8 cellular contexts compared by ENCODE assay signal in the genomic region with DNA sequence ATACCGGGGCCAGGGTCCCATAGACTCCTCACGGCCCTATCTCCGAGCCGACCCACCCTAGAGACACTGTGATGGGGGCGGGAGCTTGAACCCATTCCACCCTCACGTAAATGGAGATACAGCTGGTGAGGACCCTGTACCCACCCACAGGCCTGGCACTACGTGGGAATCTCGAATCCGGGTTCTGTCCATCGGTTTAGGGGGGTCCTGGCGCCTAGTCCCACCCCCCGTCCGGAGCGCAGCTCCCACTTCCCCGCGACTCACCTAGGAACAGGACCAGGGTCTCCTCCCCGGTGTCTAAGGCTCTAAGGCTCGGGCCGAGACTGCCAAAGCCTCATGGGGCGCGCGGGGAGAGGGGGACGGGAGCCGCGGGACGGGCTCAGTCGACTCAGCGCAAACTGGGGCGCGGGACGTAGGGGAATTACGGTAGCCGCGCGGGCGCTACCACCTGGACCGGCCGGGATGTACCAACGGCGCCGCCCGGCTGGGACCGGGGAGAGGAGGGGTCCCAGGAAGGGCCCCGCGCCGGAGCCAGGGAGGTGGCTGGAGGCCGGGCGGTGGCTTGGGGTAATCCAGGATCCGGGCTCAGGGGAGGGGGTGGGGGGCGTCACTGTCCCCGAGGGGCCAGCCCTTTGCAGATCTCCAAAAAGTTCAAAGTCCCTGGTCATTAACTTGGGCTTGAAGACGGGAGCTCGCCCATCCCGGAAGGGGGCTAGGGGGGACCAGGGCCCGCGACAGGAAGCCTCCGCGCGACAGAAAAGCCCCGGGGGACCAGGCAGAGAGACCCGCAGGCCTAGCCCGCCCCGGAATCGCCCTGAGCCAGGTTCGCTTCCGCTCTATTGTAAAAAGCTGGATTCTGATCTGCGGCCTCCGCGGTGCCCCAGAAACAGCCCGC. TPM values are rescaled to one million over a fixed set of nuclear protein-coding genes. Genes with fewer than 3 reads are reported as not detected.
DNase-seq lines count a peak whose midpoint lies in the region; ATAC-seq, FAIRE-seq and TF ChIP-seq lines count a peak whose summit lies in the region.

No MANE protein-coding gene starts in this region.

- POLR2A ChIA-PET in SK-N-SH (lab: Yijun Ruan, JAX) = interaction anchor here (0.7 to 2.1 kb wide), 5 partner anchors 12 to 295 kb away, joined by 3 to 6 read pairs (median 3); a partner anchor contains a TSS

- H3K27me3 ChIP-seq in SK-N-SH (ENCODE audit: insufficient read depth) = no peaks in the 10 kb centered on the region
- H3K27me3 ChIP-seq in astrocyte (ENCODE audit: insufficient read depth, low read length) = no peaks in the 10 kb centered on the region

- TF ChIP-seq RAD21 in SK-N-SH (IDR thresholded peaks at IDR 0.05; ENCODE audit: low read length) = no peak

- no peaks in the 10 kb centered on the region for H3K9me3 Mint-ChIP-seq in astrocyte (ENCODE audit: unreplicated experiment)

- H3K4me3 Mint-ChIP-seq in astrocyte (ENCODE audit: unreplicated experiment) = peak overlapping the region; percentile 86

- H3K4me3 ChIP-seq in SK-N-SH (ENCODE audit: low read depth in 2 of 2, low read length in 1 of 2) = peak overlapping the region; percentile 75 to 76
- H3K4me3 ChIP-seq in astrocyte (ENCODE audit: insufficient read depth, low read depth, low read length) = peak overlapping the region; percentile 91
- H3K4me3 ChIP-seq in iPS-11a (ENCODE audit: low read depth, low read length) = peak overlapping the region; percentile 62
- peak overlapping the region; percentile 61 for H3K4me3 ChIP-seq in skeletal muscle cell (ENCODE audit: low read depth, low read length)

- no peak overlapping the region for H3K27ac Mint-ChIP-seq in astrocyte (ENCODE audit: unreplicated experiment)

- peaks cover 8% of the 10 kb centered on the region for H3K4me1 Mint-ChIP-seq in astrocyte (ENCODE audit: low read depth, unreplicated experiment)

- H3K9ac ChIP-seq in SK-N-SH (peak overlapping the region; percentile 83), astrocyte (ENCODE audit: low read length) (peak overlapping the region; percentile 96)

- peak in 1 of 2 experiments; percentile 46; a peak in 1 of 4 replicates for TF ChIP-seq EP300 in SK-N-SH (IDR thresholded peaks at IDR 0.05; ENCODE audit: borderline replicate concordance in 1 of 2, low read depth in 1 of 2, low read length in 1 of 2)

- H2AFZ ChIP-seq in SK-N-SH (ENCODE audit: low read depth) (peak overlapping the region; percentile 81; the same call in 1 of the 2 replicates), astrocyte (ENCODE audit: low read depth, low read length) (peak overlapping the region; percentile 87)

- H3K36me3 ChIP-seq in SK-N-SH (replicated peaks in 1 of 2; ENCODE audit: control insufficient read depth in 1 of 2, insufficient read depth in 2 of 2, low read length in 1 of 2) (no peaks in the 10 kb centered on the region), astrocyte (ENCODE audit: insufficient read depth, low read length) (no peaks in the 10 kb centered on the region)

- peaks cover 31% of the 10 kb centered on the region; the same call in 1 of the 2 replicates for H3K79me2 ChIP-seq in SK-N-SH (ENCODE audit: insufficient read depth)
- H3K79me2 ChIP-seq in astrocyte (ENCODE audit: insufficient read depth, low read length) = peaks cover 49% of the 10 kb centered on the region

- TF ChIP-seq CTCF in SK-N-SH (IDR thresholded peaks at IDR 0.05) (0 out of 2 replicates have a peak, but pooled peaks have one; percentile 2), astrocyte (IDR thresholded peaks at IDR 0.05; ENCODE audit: insufficient read depth, low read depth, low read length) (no peak)

- peaks cover 27% of the 10 kb centered on the region for H3F3A ChIP-seq in SK-N-SH (replicated peaks; ENCODE audit: insufficient read depth)

- H3K9me2 ChIP-seq in SK-N-SH = no peaks in the 10 kb centered on the region

- H4K20me1 ChIP-seq in SK-N-SH (ENCODE audit: insufficient read depth) (no peaks in the 10 kb centered on the region), astrocyte (ENCODE audit: insufficient read depth, low read length) (peaks cover 6% of the 10 kb centered on the region)

- peak overlapping the region; percentile 74 to 79 for H3K27ac ChIP-seq in SK-N-SH (ENCODE audit: low read depth in 2 of 2, low read length in 1 of 2)
- peak overlapping the region; percentile 95 for H3K27ac ChIP-seq in astrocyte (ENCODE audit: low read depth, low read length)

- DNase-seq in NCI-H748 (lab: John Stamatoyannopoulos, UW; ENCODE audit: unreplicated experiment) (peak; percentile 61), NCI-H748 treated with DMSO at 0.1 percent for 48 hours (lab: John Stamatoyannopoulos, UW) (no peak), SK-N-SH (peak; percentile 89), astrocyte (ENCODE audit: low read depth) (peak; percentile 69), skeletal muscle cell (ENCODE audit: low read depth) (no peak)

- WGBS in SK-N-SH (ENCODE audit: low lambda C conversion rate) = under 1% methylated on average over 30 of the region's 70 CpGs

- CTCF ChIA-PET in SK-N-SH (lab: Yijun Ruan, JAX) = interaction anchor here (0.6 to 16.2 kb wide), 27 partner anchors 9 to 255 kb away, joined by 3 to 439 read pairs (median 4); a partner anchor contains a TSS

- no peaks in the 10 kb centered on the region for H3K9me3 ChIP-seq in SK-N-SH
- no peaks in the 10 kb centered on the region for H3K9me3 ChIP-seq in astrocyte (ENCODE audit: insufficient read depth, low read depth, low read length)

- ATAC-seq in HG03442 (IDR thresholded peaks at IDR 0.05; ENCODE audit: unreplicated experiment) = peak; percentile 44
- ATAC-seq in HG02763 (IDR thresholded peaks at IDR 0.05; ENCODE audit: unreplicated experiment) = no peak

- FAIRE-seq in astrocyte (lab: Jason Lieb, UNC) = no peak

- H3K4me1 ChIP-seq in SK-N-SH (ENCODE audit: control insufficient read depth in 1 of 2, insufficient read depth in 2 of 2, low read depth in 1 of 2, low read length in 1 of 2) = peaks cover 0 to 54% of the 10 kb centered on the region in 2 experiments; a peak in 2 of 4 replicates
- peaks cover 45% of the 10 kb centered on the region for H3K4me1 ChIP-seq in astrocyte (ENCODE audit: insufficient read depth, low read length)

- H3K4me2 ChIP-seq in SK-N-SH (peak overlapping the region; percentile 100), astrocyte (ENCODE audit: low read length) (peak overlapping the region; percentile 100)

- peaks cover 2% of the 10 kb centered on the region for H3K36me3 Mint-ChIP-seq in astrocyte (ENCODE audit: low read depth, unreplicated experiment)

- H3K27me3 Mint-ChIP-seq in astrocyte (ENCODE audit: low read depth, unreplicated experiment) = no peaks in the 10 kb centered on the region

TF ChIP-seq in SK-N-SH, 30 proteins besides CTCF, POLR2A, EP300 and RAD21:
- TF ChIP-seq CHD2 (IDR thresholded peaks at IDR 0.05; ENCODE audit: low read length, partially characterized antibody) = peak; percentile 7
- peak; percentile 17; the same call in 1 of the 2 replicates for TF ChIP-seq TCF12 (IDR thresholded peaks at IDR 0.05)
- no peak for TF ChIP-seq FOXM1 (IDR thresholded peaks at IDR 0.05; ENCODE audit: low read depth)
- TF ChIP-seq, protein P1, sequence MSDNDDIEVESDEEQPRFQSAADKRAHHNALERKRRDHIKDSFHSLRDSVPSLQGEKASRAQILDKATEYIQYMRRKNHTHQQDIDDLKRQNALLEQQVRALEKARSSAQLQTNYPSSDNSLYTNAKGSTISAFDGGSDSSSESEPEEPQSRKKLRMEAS (IDR thresholded peaks at IDR 0.05; ENCODE audit: low read depth) = 0 out of 2 replicates have a peak, but pooled peaks have one; percentile 44
- peak; percentile 12; the same call in 1 of the 2 replicates for TF ChIP-seq GABPA (IDR thresholded peaks at IDR 0.05; ENCODE audit: low read depth)
- TF ChIP-seq, protein P2, sequence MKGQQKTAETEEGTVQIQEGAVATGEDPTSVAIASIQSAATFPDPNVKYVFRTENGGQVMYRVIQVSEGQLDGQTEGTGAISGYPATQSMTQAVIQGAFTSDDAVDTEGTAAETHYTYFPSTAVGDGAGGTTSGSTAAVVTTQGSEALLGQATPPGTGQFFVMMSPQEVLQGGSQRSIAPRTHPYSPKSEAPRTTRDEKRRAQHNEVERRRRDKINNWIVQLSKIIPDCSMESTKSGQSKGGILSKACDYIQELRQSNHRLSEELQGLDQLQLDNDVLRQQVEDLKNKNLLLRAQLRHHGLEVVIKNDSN (IDR thresholded peaks at IDR 0.05; ENCODE audit: borderline replicate concordance, low read depth) = no peak
TF ChIP-seq in SK-N-SH: peak in this region for 4.

RNA-seq across cellular contexts. Expression of a gene that starts 1.0 kb away (rescaled TPM):
- 14.7 and 14.9 TPM in 2 replicates for polyA plus RNA-seq in SK-N-SH (2012; rRNA removed)
- polyA plus RNA-seq in SK-N-SH (2012; cell fraction: cytosol; rRNA removed) = 3.4 and 5.7 TPM in 2 replicates
- polyA plus RNA-seq in SK-N-SH (2012; cell fraction: nucleus; rRNA removed) = 86.5 and 98.6 TPM in 2 replicates
- total RNA-seq in astrocyte = 23.0 and 25.1 TPM in 2 replicates

RNA-seq across cellular contexts. Expression of a gene that starts 24.5 kb away (rescaled TPM):
- polyA plus RNA-seq in SK-N-SH (2012; rRNA removed) = 20.8 TPM in 2 replicates
- polyA plus RNA-seq in SK-N-SH (2012; cell fraction: cytosol; rRNA removed) = 2.6 and 5.2 TPM in 2 replicates
- polyA plus RNA-seq in SK-N-SH (2012; cell fraction: nucleus; rRNA removed) = 170 and 223 TPM in 2 replicates
- total RNA-seq in astrocyte = 16.5 and 18.8 TPM in 2 replicates

Comparison
In these comparisons a context has a peak if more than half of its experiments do, and no peak if none do; other contexts are left out.
1. DNase-seq: peak in NCI-H748 (single experiment), SK-N-SH (single experiment) and astrocyte (single experiment); none in NCI-H748 treated with DMSO at 0.1 percent for 48 hours (single experiment) and skeletal muscle cell (single experiment).
2. Peak in every context shown above with its lines, with median percentiles within 50 percentile points of each other: H3K4me3 ChIP-seq.